Comparison of ENCODE assay signal across 9 cellular contexts in genomic region chr3:48664313-48664644, GRCh38. TPM values are rescaled to one million over a fixed set of nuclear protein-coding genes. Genes with fewer than 3 reads are reported as not detected.
DNase-seq lines count a peak whose midpoint lies in the region; ATAC-seq and TF ChIP-seq lines count a peak whose summit lies in the region.
"Had no signal": no experiment of that assay in that cellular context is flagged by ENCODE, and none has a peak within 500 bp of the region (broad histone marks: within the 10 kb centered on the region; RNA-seq: fewer than 3 reads in every experiment).

No MANE protein-coding gene starts in this region.

- peak overlapping the region; percentile 43 for H3K4me3 Mint-ChIP-seq in memory B cell

- H3K36me3 Mint-ChIP-seq in memory B cell, result no peaks in the 10 kb centered on the region

- H3K9me3 Mint-ChIP-seq in memory B cell, result no peaks in the 10 kb centered on the region

- H3K27ac ChIP-seq in left ventricle myocardium inferior (replicated peaks), result peak overlapping the region; percentile 81
- H3K27ac ChIP-seq in tibial artery, result peak overlapping the region; percentile 85 to 86

- H3K27me3 ChIP-seq in left ventricle myocardium inferior (ENCODE audit: low read depth) (peaks cover 50% of the 10 kb centered on the region), adipocyte (replicated peaks; ENCODE audit: control insufficient read depth, insufficient read depth, low read length) (no peaks in the 10 kb centered on the region), tibial artery (peaks cover 0 to 13% of the 10 kb centered on the region in 2 donors)

- H3K27me3 Mint-ChIP-seq in memory B cell, result peaks cover 6% of the 10 kb centered on the region

- H3K4me1 ChIP-seq in left ventricle myocardium inferior, result peaks cover 33% of the 10 kb centered on the region
- peaks cover 22% of the 10 kb centered on the region for H3K4me1 ChIP-seq in adipocyte (ENCODE audit: control insufficient read depth, insufficient read depth, low read length)
- H3K4me1 ChIP-seq in tibial artery, result peaks cover 0 to 32% (median 18%) of the 10 kb centered on the region in 4 donors

- no peak for DNase-seq in left ventricle myocardium inferior
- no peak for DNase-seq in Right ventricle myocardium inferior (ENCODE audit: missing footprints)
- DNase-seq in adipocyte (ENCODE audit: low read depth), result no peak
- DNase-seq in memory B cell (ENCODE audit: low spot score in 2 of 2), result no peak
- DNase-seq in tibial artery, result no peak
- DNase-seq in glomerular visceral epithelial cell (ENCODE audit: extremely low spot score), result no peak
- no peak for DNase-seq in NOMO-1 treated with DMSO at 0.1 percent for 48 hours (lab: John Stamatoyannopoulos, UW; ENCODE audit: unreplicated experiment)

- ATAC-seq in Right ventricle myocardium inferior (no peak), memory B cell (ENCODE audit: low read depth) (no peak), HG03280 (IDR thresholded peaks at IDR 0.05; ENCODE audit: unreplicated experiment) (no peak)

- H3K36me3 ChIP-seq in left ventricle myocardium inferior, result no peaks in the 10 kb centered on the region
- H3K36me3 ChIP-seq in adipocyte (ENCODE audit: control insufficient read depth, insufficient read depth, low read length, severe bottlenecking), result no peaks in the 10 kb centered on the region
- H3K36me3 ChIP-seq in tibial artery, result peaks cover 0 to 9% (median 5%) of the 10 kb centered on the region in 3 donors

- H3K9me3 ChIP-seq in left ventricle myocardium inferior (replicated peaks), result no peaks in the 10 kb centered on the region
- H3K9me3 ChIP-seq in adipocyte (ENCODE audit: control insufficient read depth, low read length), result no peaks in the 10 kb centered on the region
- no peaks in the 10 kb centered on the region for H3K9me3 ChIP-seq in tibial artery

- TF ChIP-seq CTCF in left ventricle myocardium inferior (IDR thresholded peaks at IDR 0.05; ENCODE audit: borderline replicate concordance) (peak; percentile 13), tibial artery (IDR thresholded peaks at IDR 0.05) (no peak)

- no peak overlapping the region for H3K9ac ChIP-seq in adipocyte (ENCODE audit: low read length)

- H3K4me3 ChIP-seq in left ventricle myocardium inferior (peak overlapping the region; percentile 68), adipocyte (ENCODE audit: low read length) (peak overlapping the region; percentile 84), tibial artery (peak overlapping the region; percentile 52 to 56)

- intact Hi-C loops in left ventricle myocardium inferior (cut with micrococcal nuclease), result no loop called here
- intact Hi-C loops in Right ventricle myocardium inferior (cut with DNase I), result no loop called here
- intact Hi-C loops in tibial artery (cut with DNase I; ENCODE audit: low total_unique reads), result no loop called here

- no peak overlapping the region for H3K27ac Mint-ChIP-seq in memory B cell

- H3K4me1 Mint-ChIP-seq in memory B cell, result peaks cover 8% of the 10 kb centered on the region

RNA-seq across cellular contexts. Expression of gene CELSR3, which starts 1.6 kb away (rescaled TPM):
- total RNA-seq in left ventricle myocardium inferior, result 0.14 TPM
- total RNA-seq in Right ventricle myocardium inferior, result 0.38 TPM

RNA-seq across cellular contexts. Expression of gene NCKIPSD, which starts 21.4 kb away (rescaled TPM):
- total RNA-seq in left ventricle myocardium inferior (17.0 TPM), Right ventricle myocardium inferior (15.4 TPM)

RNA-seq across cellular contexts. Expression of gene SLC26A6, which starts 29.0 kb away (rescaled TPM):
- 12.9 TPM for total RNA-seq in left ventricle myocardium inferior
- 14.1 TPM for total RNA-seq in Right ventricle myocardium inferior

RNA-seq across cellular contexts. Expression of gene TMEM89, which starts 42.7 kb away (rescaled TPM):
- total RNA-seq in left ventricle myocardium inferior (not detected), Right ventricle myocardium inferior (not detected)
- total RNA-seq: omental fat pad had no signal

RNA-seq across cellular contexts. Expression of gene IP6K2, which starts 52.7 kb away (rescaled TPM):
- total RNA-seq in left ventricle myocardium inferior, result 23.5 TPM
- 29.3 TPM for total RNA-seq in Right ventricle myocardium inferior
